11 cellular contexts compared by ENCODE assay signal in the genomic region with DNA sequence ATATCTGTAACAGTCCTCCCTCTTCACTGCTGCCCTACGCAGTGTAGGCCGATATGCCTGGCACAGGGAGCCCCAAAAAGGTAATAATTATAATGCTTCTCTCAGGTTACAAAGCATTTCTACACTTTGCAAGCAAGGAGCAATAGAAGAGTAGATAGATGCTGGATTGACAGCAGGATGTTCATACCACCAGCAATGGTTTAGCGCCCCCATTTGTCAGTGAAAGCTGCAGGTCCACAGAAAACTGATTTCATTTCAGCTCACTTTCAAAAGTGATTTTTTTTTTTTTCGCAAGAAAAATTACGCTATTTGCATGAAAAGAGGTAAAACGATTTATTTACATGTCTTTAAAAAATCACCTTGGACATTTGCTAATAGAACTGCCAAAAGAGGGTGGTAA. TPM values are rescaled to one million over a fixed set of nuclear protein-coding genes. Genes with fewer than 3 reads are reported as not detected.
DNase-seq lines count a peak whose midpoint lies in the region; ATAC-seq, FAIRE-seq and TF ChIP-seq lines count a peak whose summit lies in the region.
"Had no signal": no experiment of that assay in that cellular context is flagged by ENCODE, and none has a peak within 500 bp of the region (broad histone marks: within the 10 kb centered on the region; RNA-seq: fewer than 3 reads in every experiment).

No MANE protein-coding gene starts in this region.

- H3K9ac ChIP-seq in kidney (ENCODE audit: low read length in 2 of 2): no peak overlapping the region

- no peaks in the 10 kb centered on the region for H3K27me3 Mint-ChIP-seq in CD8-positive, alpha-beta T cell (ENCODE audit: low read depth)
- H3K27me3 Mint-ChIP-seq in WTC11 (ENCODE audit: low read depth) (no peaks in the 10 kb centered on the region), glutamatergic neuron (ENCODE audit: unreplicated experiment) (no peaks in the 10 kb centered on the region)
- H3K27me3 Mint-ChIP-seq: naive thymus-derived CD4-positive, alpha-beta T cell had no signal

- peaks cover 25% of the 10 kb centered on the region for H3K36me3 Mint-ChIP-seq in CD8-positive, alpha-beta T cell
- H3K36me3 Mint-ChIP-seq in WTC11 (no peaks in the 10 kb centered on the region), glutamatergic neuron (ENCODE audit: unreplicated experiment) (no peaks in the 10 kb centered on the region)

- TF ChIP-seq POLR2A in prostate gland (IDR thresholded peaks at IDR 0.05): no peak

- no peaks in the 10 kb centered on the region for H3K9me3 ChIP-seq in CD8-positive, alpha-beta T cell (ENCODE audit: low read length)
- H3K9me3 ChIP-seq in kidney (ENCODE audit: control insufficient read depth in 1 of 2, low read length in 2 of 2) (no peaks in the 10 kb centered on the region), prostate gland (no peaks in the 10 kb centered on the region)
- H3K9me3 ChIP-seq: gastrocnemius medialis had no signal

- no peaks in the 10 kb centered on the region for H3K36me3 ChIP-seq in CD8-positive, alpha-beta T cell (ENCODE audit: insufficient read depth, low read length)
- H3K36me3 ChIP-seq in kidney (ENCODE audit: control insufficient read depth in 1 of 2, insufficient read depth in 2 of 2, low read length in 2 of 2) (no peaks in the 10 kb centered on the region), prostate gland (no peaks in the 10 kb centered on the region)

- no peak overlapping the region for H3K27ac Mint-ChIP-seq in CD8-positive, alpha-beta T cell
- H3K27ac Mint-ChIP-seq in WTC11 (no peak overlapping the region), glutamatergic neuron (ENCODE audit: unreplicated experiment) (no peak overlapping the region)
- H3K27ac Mint-ChIP-seq: naive thymus-derived CD4-positive, alpha-beta T cell had no signal

- peak; percentile 16 for TF ChIP-seq CTCF in CD8-positive, alpha-beta T cell (IDR thresholded peaks at IDR 0.05)
- no peak for TF ChIP-seq CTCF in WTC11 (IDR thresholded peaks at IDR 0.05)
- TF ChIP-seq CTCF in kidney (IDR thresholded peaks at IDR 0.05; ENCODE audit: borderline replicate concordance, extremely low read depth, insufficient read depth): peak; percentile 17
- TF ChIP-seq CTCF in prostate gland (IDR thresholded peaks at IDR 0.05): no peak
- TF ChIP-seq CTCF in glutamatergic neuron (IDR thresholded peaks at IDR 0.05; ENCODE audit: partially characterized antibody, unreplicated experiment): no peak

- intact Hi-C loops in CD8-positive, alpha-beta T cell (cut with DNase I, micrococcal nuclease): loop anchor here (2.0 kb wide), 1 partner anchor 110 kb away; a partner anchor contains a TSS
- intact Hi-C loops in kidney (cut with DNase I) (no loop called here), prostate gland (cut with DNase I) (no loop called here)

- FAIRE-seq in kidney (lab: Jason Lieb, UNC): no peak

- H3K4me1 Mint-ChIP-seq in CD8-positive, alpha-beta T cell (ENCODE audit: low read depth): peaks cover 2% of the 10 kb centered on the region
- H3K4me1 Mint-ChIP-seq in WTC11 (no peaks in the 10 kb centered on the region), glutamatergic neuron (ENCODE audit: low read depth, unreplicated experiment) (no peaks in the 10 kb centered on the region)

- no peaks in the 10 kb centered on the region for H3K9me3 Mint-ChIP-seq in CD8-positive, alpha-beta T cell
- H3K9me3 Mint-ChIP-seq in WTC11 (no peaks in the 10 kb centered on the region), glutamatergic neuron (ENCODE audit: unreplicated experiment) (no peaks in the 10 kb centered on the region)
- H3K9me3 Mint-ChIP-seq: naive thymus-derived CD4-positive, alpha-beta T cell had no signal

- H3K4me3 ChIP-seq in CD8-positive, alpha-beta T cell (ENCODE audit: low read depth, low read length): no peak overlapping the region
- H3K4me3 ChIP-seq in kidney (ENCODE audit: low read length in 2 of 2): no peak overlapping the region
- H3K4me3 ChIP-seq in prostate gland: no peak overlapping the region
- H3K4me3 ChIP-seq: gastrocnemius medialis had no signal

- peak in 2 of 7 experiments; percentile 7 to 33 for DNase-seq in CD8-positive, alpha-beta T cell
- DNase-seq in HuH-7 (ENCODE audit: low spot score): peak; percentile 37
- DNase-seq in WTC11 (ENCODE audit: low spot score): no peak
- DNase-seq in kidney: no peak
- DNase-seq in prostate gland (ENCODE audit: low spot score): no peak
- no peak for DNase-seq in glutamatergic neuron
- DNase-seq in GM03348 (ENCODE audit: low spot score): no peak
- DNase-seq: gastrocnemius medialis, NCI-H446 had no signal

- POLR2A ChIA-PET in CD8-positive, alpha-beta T cell (lab: Charles Lee): interaction anchor here (0.7 to 1.4 kb wide), 2 partner anchors 97 to 111 kb away, joined by 3 read pairs; a partner anchor contains a TSS
- POLR2A ChIA-PET in WTC11 (lab: Charles Lee): interaction anchor here (0.7 kb wide), 1 partner anchor 1750 kb away, joined by 3 read pairs; no protein-coding TSS in a partner anchor

- H3K4me1 ChIP-seq in CD8-positive, alpha-beta T cell (ENCODE audit: insufficient read depth, low read length): no peaks in the 10 kb centered on the region
- H3K4me1 ChIP-seq in kidney (ENCODE audit: control insufficient read depth in 1 of 2, insufficient read depth in 1 of 2, low read depth in 1 of 2, low read length in 2 of 2): no peaks in the 10 kb centered on the region
- H3K4me1 ChIP-seq in prostate gland (replicated peaks): no peaks in the 10 kb centered on the region
- H3K4me1 ChIP-seq: gastrocnemius medialis had no signal

- no peak overlapping the region for H3K4me3 Mint-ChIP-seq in CD8-positive, alpha-beta T cell
- H3K4me3 Mint-ChIP-seq in WTC11 (no peak overlapping the region), glutamatergic neuron (ENCODE audit: unreplicated experiment) (no peak overlapping the region)
- H3K4me3 Mint-ChIP-seq: naive thymus-derived CD4-positive, alpha-beta T cell had no signal

- no peak for ATAC-seq in CD8-positive, alpha-beta T cell
- peak; percentile 41; the same call in 1 of the 2 replicates for ATAC-seq in WTC11
- no peak for ATAC-seq in HG02973 (IDR thresholded peaks at IDR 0.05; ENCODE audit: unreplicated experiment)
- ATAC-seq: gastrocnemius medialis; naive thymus-derived CD4-positive, alpha-beta T cell had no signal

- no peak overlapping the region for H3K27ac ChIP-seq in CD8-positive, alpha-beta T cell (ENCODE audit: low read depth, low read length)
- H3K27ac ChIP-seq in kidney (ENCODE audit: low read depth in 2 of 2, low read length in 2 of 2): no peak overlapping the region
- no peak overlapping the region for H3K27ac ChIP-seq in prostate gland
- H3K27ac ChIP-seq: gastrocnemius medialis had no signal

- no peaks in the 10 kb centered on the region for H3K27me3 ChIP-seq in CD8-positive, alpha-beta T cell (ENCODE audit: insufficient read depth, low read length)
- H3K27me3 ChIP-seq in prostate gland (replicated peaks; ENCODE audit: insufficient read depth): no peaks in the 10 kb centered on the region
- H3K27me3 ChIP-seq: gastrocnemius medialis had no signal

- CTCF ChIA-PET in CD8-positive, alpha-beta T cell (lab: Charles Lee): interaction anchor here (0.7 to 1.1 kb wide), 3 partner anchors 31 to 110 kb away, joined by 3 read pairs; a partner anchor contains a TSS
- CTCF ChIA-PET in WTC11 (lab: Charles Lee): interaction anchor here (0.7 to 1.5 kb wide), 8 partner anchors 9 to 294 kb away, joined by 3 to 18 read pairs (median 4); a partner anchor contains a TSS

- WGBS in prostate gland: 82% methylated on average over 6 of the region's 6 CpGs

TF ChIP-seq in WTC11, 78 proteins besides CTCF, POLR2A, EP300 and RAD21:
- TF ChIP-seq GABPB1 (CRISPR knock-in tag; IDR thresholded peaks at IDR 0.05): no peak
- TF ChIP-seq, protein P1, sequence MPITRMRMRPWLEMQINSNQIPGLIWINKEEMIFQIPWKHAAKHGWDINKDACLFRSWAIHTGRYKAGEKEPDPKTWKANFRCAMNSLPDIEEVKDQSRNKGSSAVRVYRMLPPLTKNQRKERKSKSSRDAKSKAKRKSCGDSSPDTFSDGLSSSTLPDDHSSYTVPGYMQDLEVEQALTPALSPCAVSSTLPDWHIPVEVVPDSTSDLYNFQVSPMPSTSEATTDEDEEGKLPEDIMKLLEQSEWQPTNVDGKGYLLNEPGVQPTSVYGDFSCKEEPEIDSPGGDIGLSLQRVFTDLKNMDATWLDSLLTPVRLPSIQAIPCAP (CRISPR knock-in tag; IDR thresholded peaks at IDR 0.05): no peak

RNA-seq across cellular contexts. Expression of a gene that starts 34.5 kb away (rescaled TPM):
- 1 to 10 TPM; 3.1 to 4.2 TPM for total RNA-seq in CD8-positive, alpha-beta T cell
- total RNA-seq in WTC11 (2021) (34.3 to 40.0 TPM (median 35.5 TPM) in 3 replicates), kidney (21.9 TPM), prostate gland (10 to 100 TPM; 24.5 to 48.9 TPM), glutamatergic neuron (ENCODE audit: unreplicated experiment) (25.0 TPM)
- 27.6 TPM for polyA plus RNA-seq in kidney (ENCODE audit: insufficient read depth, low read depth, low replicate concordance)

Comparison
In these comparisons a context has a peak if more than half of its experiments do, and no peak if none do; other contexts are left out.
1. CTCF ChIP-seq: peak in CD8-positive, alpha-beta T cell (single experiment) and kidney (single experiment); none in WTC11 (single experiment), prostate gland (0 of 4) and glutamatergic neuron (single experiment).
2. intact Hi-C loops: an anchor here in CD8-positive, alpha-beta T cell (2.0 kb wide); none called in kidney and prostate gland.